Comparison of ENCODE assay signal across 29 cellular contexts in genomic region chr10:61454541-61454940, GRCh38. TPM values are rescaled to one million over a fixed set of nuclear protein-coding genes. Genes with fewer than 3 reads are reported as not detected.
A peak's percentile ranks its signal among the peaks of the same experiment; 100 is the strongest.
DNase-seq lines count a peak whose midpoint lies in the region; TF ChIP-seq lines count a peak whose summit lies in the region.
"Had no signal": no experiment of that assay in that cellular context is flagged by ENCODE, and none has a peak within 500 bp of the region (broad histone marks: within the 10 kb centered on the region; RNA-seq: fewer than 3 reads in every experiment).

No MANE protein-coding gene starts in this region.

- H3K9me3 Mint-ChIP-seq in nephron progenitor cell (no peaks in the 10 kb centered on the region), Calu3 (ENCODE audit: low read depth, unreplicated experiment) (no peaks in the 10 kb centered on the region)
- H3K9me3 Mint-ChIP-seq: HFFc6, IgD-negative memory B cell had no signal

- H3K27ac Mint-ChIP-seq in nephron progenitor cell (no peak overlapping the region), Calu3 (ENCODE audit: unreplicated experiment) (no peak overlapping the region)
- H3K27ac Mint-ChIP-seq: CD4-positive, CD25-positive, alpha-beta regulatory T cell; HFFc6; IgD-negative memory B cell had no signal

- intact Hi-C loops in Calu3 (cut with micrococcal nuclease; ENCODE audit: unreplicated experiment) = no loop called here

- H3K4me3 Mint-ChIP-seq in nephron progenitor cell (peak overlapping the region; percentile 40), Calu3 (ENCODE audit: low read depth, unreplicated experiment) (no peak overlapping the region)
- H3K4me3 Mint-ChIP-seq: CD4-positive, CD25-positive, alpha-beta regulatory T cell; HFFc6; IgD-negative memory B cell had no signal

- no TSS peak for BruUV-seq in Calu3 (replicated peaks; lab: Mats Ljungman, UMichigan)

- H3K4me1 Mint-ChIP-seq in nephron progenitor cell (peaks cover 15% of the 10 kb centered on the region), Calu3 (ENCODE audit: low read depth, unreplicated experiment) (no peaks in the 10 kb centered on the region)

- peak overlapping the region; percentile 87 for H3K27ac ChIP-seq in VCaP
- H3K27ac ChIP-seq: BLaER1, KMS-11, SK-N-MC had no signal

- H3K36me3 Mint-ChIP-seq in nephron progenitor cell (ENCODE audit: low read depth) (no peaks in the 10 kb centered on the region), Calu3 (ENCODE audit: insufficient read depth, unreplicated experiment) (no peaks in the 10 kb centered on the region)
- H3K36me3 Mint-ChIP-seq: CD4-positive, CD25-positive, alpha-beta regulatory T cell; IgD-negative memory B cell had no signal

- no peak for TF ChIP-seq CTCF in VCaP (conservative IDR thresholded peaks at IDR 0.05)
- TF ChIP-seq CTCF in nephron progenitor cell (IDR thresholded peaks at IDR 0.05) = no peak
- TF ChIP-seq CTCF in Calu3 (IDR thresholded peaks at IDR 0.05; ENCODE audit: unreplicated experiment) = no peak

- H3K27me3 Mint-ChIP-seq in nephron progenitor cell (ENCODE audit: low read depth, poor library complexity) = peaks cover 78% of the 10 kb centered on the region
- peaks cover 28% of the 10 kb centered on the region for H3K27me3 Mint-ChIP-seq in Calu3 (ENCODE audit: unreplicated experiment)

- CTCF ChIA-PET in Calu3 (lab: Charles Lee) = no interaction called here

- DNase-seq in HK-2 (ENCODE audit: unreplicated experiment) (peak; percentile 10), kidney tubule cell (ENCODE audit: low spot score) (peak; percentile 35), nephron progenitor cell (no peak), Calu3 (no peak), NCI-H2029 treated with DMSO at 0.1 percent for 48 hours (lab: John Stamatoyannopoulos, UW) (no peak), islet precursor cell (no peak), SIG-M5 treated with dmso at 0.1 percent for 504 hours (lab: John Stamatoyannopoulos, UW; ENCODE audit: unreplicated experiment) (no peak)
- DNase-seq: CD4-positive, CD25-positive, alpha-beta regulatory T cell; DMS53; HFFc6; NCI-H1048; NCI-H1417; NCI-H1694 treated with DMSO at 0.1 percent for 48 hours; NCI-H2081 treated with DMSO at 0.1 percent for 48 hours; NCI-H2171; NCI-H226; NCI-H510A; NCI-H748 treated with DMSO at 0.1 percent for 48 hours; PC-3; RPMI8226; SHP77 treated with DMSO at 0.1 percent for 48 hours; SW 1271 had no signal

RNA-seq across cellular contexts. Expression of gene TMEM26, which starts 1.4 kb away (rescaled TPM):
- not detected in 2 replicates for total RNA-seq in Calu3 (2022)
- total RNA-seq: A172; CD4-positive, CD25-positive, alpha-beta regulatory T cell; Daoy; HFFc6; PC-3 had no signal

Comparison
In these comparisons a context has a peak if more than half of its experiments do, and no peak if none do; other contexts are left out.
1. DNase-seq: peak in HK-2 (single experiment) and kidney tubule cell (single experiment); none in nephron progenitor cell (single experiment), Calu3 (single experiment), NCI-H2029 treated with DMSO at 0.1 percent for 48 hours (single experiment), islet precursor cell (single experiment) and SIG-M5 treated with dmso at 0.1 percent for 504 hours (single experiment).